Comparison of ENCODE assay signal across 14 cellular contexts in genomic region chr3:125043599-125044151, GRCh38. TPM values are rescaled to one million over a fixed set of nuclear protein-coding genes. Genes with fewer than 3 reads are reported as not detected.
A peak's percentile ranks its signal among the peaks of the same experiment; 100 is the strongest.
DNase-seq lines count a peak whose midpoint lies in the region; ATAC-seq and TF ChIP-seq lines count a peak whose summit lies in the region.
"Had no signal": no experiment of that assay in that cellular context is flagged by ENCODE, and none has a peak within 500 bp of the region (broad histone marks: within the 10 kb centered on the region; RNA-seq: fewer than 3 reads in every experiment).

No MANE protein-coding gene starts in this region.

- H3K9me3 ChIP-seq in GM23248 (ENCODE audit: low read depth) (no peaks in the 10 kb centered on the region), ectodermal cell (ENCODE audit: control insufficient read depth, low read length) (no peaks in the 10 kb centered on the region), lower lobe of right lung (no peaks in the 10 kb centered on the region), skeletal muscle tissue (ENCODE audit: control insufficient read depth in 3 of 3, low read length in 3 of 3) (no peaks in the 10 kb centered on the region), T-helper 17 cell (ENCODE audit: control insufficient read depth, low read length, poor library complexity, severe bottlenecking) (no peaks in the 10 kb centered on the region)

- peaks cover 37 to 41% of the 10 kb centered on the region in 2 donors for H3K4me1 Mint-ChIP-seq in effector memory CD8-positive, alpha-beta T cell (ENCODE audit: low read depth in 2 of 2)
- peaks cover 36% of the 10 kb centered on the region for H3K4me1 Mint-ChIP-seq in T-helper 17 cell

- in situ Hi-C loops in GM23248 (cut with MboI) = no loop called here

- TF ChIP-seq CTCF in lower lobe of right lung (IDR thresholded peaks at IDR 0.05) = no peak

- WGBS in GM23248 (ENCODE audit: low coverage in 1 of 2, low lambda C conversion rate in 2 of 2, missing lambda C conversion rate in 2 of 2), 2 experiments = 47 to 54% methylated on average over 15 to 20 of the region's 20 CpGs
- 79 to 83% methylated on average over 20 of the region's 20 CpGs for WGBS in ectodermal cell, 2 experiments

- H3K9ac ChIP-seq in GM23248 (peak overlapping the region; percentile 71), skeletal muscle tissue (ENCODE audit: low read depth in 1 of 3, low read length in 3 of 3) (peak overlapping the region; percentile 47 to 82 (median 55))

- H3K4me2 ChIP-seq in GM23248 (ENCODE audit: unreplicated experiment) = peak overlapping the region; percentile 67

- intact Hi-C loops in lower lobe of right lung (cut with DNase I) = no loop called here

- H3K27me3 ChIP-seq in GM23248 (replicated peaks; ENCODE audit: insufficient read depth) (no peaks in the 10 kb centered on the region), ectodermal cell (ENCODE audit: control insufficient read depth, insufficient read depth, low read length, poor library complexity, severe bottlenecking) (no peaks in the 10 kb centered on the region), lower lobe of right lung (ENCODE audit: low read depth) (no peaks in the 10 kb centered on the region), skeletal muscle tissue (ENCODE audit: control insufficient read depth in 3 of 3, insufficient read depth in 3 of 3, low read length in 3 of 3) (no peaks in the 10 kb centered on the region)

- H3K27ac Mint-ChIP-seq in effector memory CD8-positive, alpha-beta T cell = no peak overlapping the region
- no peak overlapping the region for H3K27ac Mint-ChIP-seq in T-helper 17 cell
- H3K27ac Mint-ChIP-seq: activated naive CD8-positive, alpha-beta T cell treated with anti-CD3 and anti-CD28 coated beads, Interleukin-2, amount 50 U/mL, for 24 hours; IgD-negative memory B cell had no signal

- H3K4me1 ChIP-seq in GM23248 (ENCODE audit: insufficient read depth) (peaks cover 83% of the 10 kb centered on the region), ectodermal cell (ENCODE audit: control insufficient read depth, insufficient read depth, low read length) (peaks cover 47% of the 10 kb centered on the region), lower lobe of right lung (peaks cover 94% of the 10 kb centered on the region), skeletal muscle tissue (ENCODE audit: control insufficient read depth in 3 of 3, insufficient read depth in 3 of 3, low read length in 3 of 3) (peaks cover 61 to 73% (median 64%) of the 10 kb centered on the region in 3 donors)

- H4K20me1 ChIP-seq in GM23248 (ENCODE audit: insufficient read depth) = peaks cover 42% of the 10 kb centered on the region

- no peaks in the 10 kb centered on the region for H3K9me2 ChIP-seq in GM23248 (ENCODE audit: insufficient read depth)

- H3K79me2 ChIP-seq in GM23248 (ENCODE audit: insufficient read depth) = peaks cover 100% of the 10 kb centered on the region

- ATAC-seq in lower lobe of right lung (peak; percentile 37 to 45), HG02763 (IDR thresholded peaks at IDR 0.05; ENCODE audit: unreplicated experiment) (no peak), T-helper 17 cell (no peak)
- ATAC-seq in effector memory CD8-positive, alpha-beta T cell (replicated peaks) = no peak
- ATAC-seq: activated naive CD8-positive, alpha-beta T cell treated with anti-CD3 and anti-CD28 coated beads, Interleukin-2, amount 50 U/mL, for 24 hours had no signal

- peak; percentile 43 for DNase-seq in GM23248
- DNase-seq in lower lobe of right lung = no peak
- DNase-seq in NCI-H1105 treated with DMSO at 0.1 percent for 48 hours (lab: John Stamatoyannopoulos, UW) = no peak
- no peak for DNase-seq in effector memory CD8-positive, alpha-beta T cell
- no peak for DNase-seq in T-helper 17 cell
- DNase-seq: activated CD8-positive, alpha-beta memory T cell treated with anti-CD3 and anti-CD28 coated beads, Interleukin-2, amount 50 U/mL, for 4 hours; activated naive CD8-positive, alpha-beta T cell treated with anti-CD3 and anti-CD28 coated beads, Interleukin-2, amount 50 U/mL, for 24 hours; NCI-H2081 treated with DMSO at 0.1 percent for 48 hours; OCI-M1; stimulated activated CD8-positive, alpha-beta memory T cell treated with anti-CD3 and anti-CD28 coated beads, Interleukin-4, amount 100 ng/mL, for 48 hours had no signal

- H2AFZ ChIP-seq in GM23248 = no peak overlapping the region

- no peak overlapping the region for H3K4me3 Mint-ChIP-seq in effector memory CD8-positive, alpha-beta T cell
- H3K4me3 Mint-ChIP-seq in T-helper 17 cell = no peak overlapping the region
- H3K4me3 Mint-ChIP-seq: activated naive CD8-positive, alpha-beta T cell treated with anti-CD3 and anti-CD28 coated beads, Interleukin-2, amount 50 U/mL, for 24 hours; IgD-negative memory B cell had no signal

- H3K4me3 ChIP-seq in GM23248 (no peak overlapping the region), ectodermal cell (ENCODE audit: insufficient read depth, low read depth, low read length) (no peak overlapping the region), lower lobe of right lung (peak overlapping the region; percentile 4), skeletal muscle tissue (ENCODE audit: low read length in 3 of 3) (peak overlapping the region in 1 of 3 donors; percentile 65)

- H3K36me3 ChIP-seq in GM23248 (ENCODE audit: low read depth) = peaks cover 25% of the 10 kb centered on the region
- H3K36me3 ChIP-seq in ectodermal cell (ENCODE audit: control insufficient read depth, insufficient read depth, low read length) = no peaks in the 10 kb centered on the region
- H3K36me3 ChIP-seq in lower lobe of right lung = peaks cover 7% of the 10 kb centered on the region
- H3K36me3 ChIP-seq in skeletal muscle tissue (ENCODE audit: control insufficient read depth in 3 of 3, insufficient read depth in 3 of 3, low read length in 3 of 3) = peaks cover 0 to 4% (median 0%) of the 10 kb centered on the region in 3 donors

- H3K9me3 Mint-ChIP-seq in effector memory CD8-positive, alpha-beta T cell = no peaks in the 10 kb centered on the region
- H3K9me3 Mint-ChIP-seq: activated naive CD8-positive, alpha-beta T cell treated with anti-CD3 and anti-CD28 coated beads, Interleukin-2, amount 50 U/mL, for 24 hours; IgD-negative memory B cell had no signal

- peaks cover 5% of the 10 kb centered on the region for H3K36me3 Mint-ChIP-seq in effector memory CD8-positive, alpha-beta T cell (ENCODE audit: insufficient read depth)
- peaks cover 8% of the 10 kb centered on the region for H3K36me3 Mint-ChIP-seq in T-helper 17 cell (ENCODE audit: low read depth)
- H3K36me3 Mint-ChIP-seq: IgD-negative memory B cell had no signal

- no peaks in the 10 kb centered on the region for H3K27me3 Mint-ChIP-seq in effector memory CD8-positive, alpha-beta T cell
- no peaks in the 10 kb centered on the region for H3K27me3 Mint-ChIP-seq in T-helper 17 cell
- H3K27me3 Mint-ChIP-seq: activated naive CD8-positive, alpha-beta T cell treated with anti-CD3 and anti-CD28 coated beads, Interleukin-2, amount 50 U/mL, for 24 hours; IgD-negative memory B cell had no signal

- H3K27ac ChIP-seq in GM23248 = peak overlapping the region; percentile 71
- H3K27ac ChIP-seq in ectodermal cell (ENCODE audit: insufficient read depth, low read depth, low read length, poor library complexity, severe bottlenecking) = peak overlapping the region; percentile 50
- peak overlapping the region; percentile 86 for H3K27ac ChIP-seq in lower lobe of right lung
- H3K27ac ChIP-seq in skeletal muscle tissue (ENCODE audit: low read depth, low read length) = peak overlapping the region; percentile 78

- peaks cover 87% of the 10 kb centered on the region for H3F3A ChIP-seq in GM23248 (ENCODE audit: insufficient read depth)

RNA-seq across cellular contexts. Expression of gene HEG1, which starts 12.1 kb away (rescaled TPM):
- total RNA-seq in GM23248 (2014; rRNA removed; shearing (Covaris generic)) = 116 and 137 TPM in 2 replicates
- polyA plus RNA-seq in GM23248 (2016; fragmentation: Nextera tagmentation; extraction: Ambion mirVana) = 32.0 and 32.1 TPM in 2 replicates
- polyA plus RNA-seq in ectodermal cell (2013, experiment 1 of 4) = 18.6 TPM
- 23.1 TPM for polyA plus RNA-seq in ectodermal cell (2013, experiment 2 of 4)
- polyA plus RNA-seq in ectodermal cell (2013, experiment 3 of 4) = 17.7 TPM
- 20.5 TPM for polyA plus RNA-seq in ectodermal cell (2013, experiment 4 of 4)
- total RNA-seq in lower lobe of right lung = 157 TPM
- total RNA-seq in skeletal muscle tissue = 25.1 TPM
- 10 to 100 TPM; 20.5 to 30.6 TPM for total RNA-seq in T-helper 17 cell

Comparison
In these comparisons a context has a peak if more than half of its experiments do, and no peak if none do; other contexts are left out.
1. ATAC-seq: peak in lower lobe of right lung (2 of 2); none in effector memory CD8-positive, alpha-beta T cell (single experiment), HG02763 (single experiment) and T-helper 17 cell (single experiment).
2. Peak in every context shown above with its lines, with median percentiles within 50 percentile points of each other: H3K27ac ChIP-seq.